1 cellular context compared by ENCODE assay signal in the genomic region with DNA sequence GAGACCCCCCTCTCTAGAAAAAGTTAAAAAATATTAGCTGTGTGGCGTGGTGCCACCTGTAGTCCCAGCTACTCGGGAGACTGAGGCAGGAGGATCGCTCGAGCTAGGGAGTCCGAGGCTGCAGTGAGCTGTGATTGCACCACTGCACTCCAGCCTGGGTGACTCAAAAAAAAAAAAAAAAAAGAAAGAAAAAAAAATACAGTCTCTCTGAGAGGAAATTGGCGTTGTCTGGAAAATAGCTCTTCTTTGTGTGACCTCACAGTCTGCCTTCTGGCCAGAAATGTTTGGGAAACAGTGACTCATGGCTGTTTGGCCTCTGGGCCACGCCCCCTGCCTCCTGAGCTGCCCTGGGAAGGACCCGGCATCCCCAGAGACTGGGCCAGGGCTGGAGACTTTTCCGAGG.
A peak's percentile ranks its signal among the peaks of the same experiment; 100 is the strongest.
TF ChIP-seq lines count a peak whose summit lies in the region.

No MANE protein-coding gene starts in this region.

TF ChIP-seq in HepG2, 621 proteins besides CTCF, POLR2A, EP300 and RAD21 (continues in another document):
- TF ChIP-seq MAFG (CRISPR knock-in tag; IDR thresholded peaks at IDR 0.05) (no peak), ISL2 (CRISPR knock-in tag; IDR thresholded peaks at IDR 0.05) (no peak), FOSL1 (CRISPR knock-in tag; IDR thresholded peaks at IDR 0.05; ENCODE audit: borderline replicate concordance) (peak; percentile 84), ZNF20 (CRISPR knock-in tag; IDR thresholded peaks at IDR 0.05) (no peak), MLX (CRISPR knock-in tag; IDR thresholded peaks at IDR 0.05) (0 out of 2 replicates have a peak, but pooled peaks have one; percentile 39), ZNF619 (CRISPR knock-in tag; IDR thresholded peaks at IDR 0.05) (no peak), RORA (CRISPR knock-in tag; IDR thresholded peaks at IDR 0.05) (no peak), ZFP37 (CRISPR knock-in tag; IDR thresholded peaks at IDR 0.05; ENCODE audit: borderline replicate concordance) (0 out of 2 replicates have a peak, but pooled peaks have one; percentile 9), DNMT1 (CRISPR knock-in tag; IDR thresholded peaks at IDR 0.05) (no peak), GTF3A (CRISPR knock-in tag; conservative IDR thresholded peaks at IDR 0.05) (no peak), ZNF790 (CRISPR knock-in tag; IDR thresholded peaks at IDR 0.05; ENCODE audit: borderline replicate concordance) (no peak), ZNF292 (CRISPR knock-in tag; IDR thresholded peaks at IDR 0.05; ENCODE audit: borderline replicate concordance, low read depth) (peak; percentile 53; the same call in 1 of the 2 replicates), RFX1 (IDR thresholded peaks at IDR 0.05) (no peak), ZNF331 (CRISPR knock-in tag; IDR thresholded peaks at IDR 0.05) (peak; percentile 39; the same call in 1 of the 2 replicates), AHR (CRISPR knock-in tag; IDR thresholded peaks at IDR 0.05) (no peak), ATM (IDR thresholded peaks at IDR 0.05; ENCODE audit: borderline replicate concordance) (no peak), IKZF1 (IDR thresholded peaks at IDR 0.05) (no peak), ZNF567 (CRISPR knock-in tag; IDR thresholded peaks at IDR 0.05; ENCODE audit: borderline replicate concordance) (no peak), SAP130 (CRISPR knock-in tag; IDR thresholded peaks at IDR 0.05; ENCODE audit: low read depth) (peak; percentile 68; the same call in 1 of the 2 replicates), DR1 (CRISPR knock-in tag; IDR thresholded peaks at IDR 0.05) (no peak), HOXA3 (CRISPR knock-in tag; IDR thresholded peaks at IDR 0.05) (peak; percentile 88), KMT2A (CRISPR knock-in tag; IDR thresholded peaks at IDR 0.05) (no peak), FOXK1 (CRISPR knock-in tag; IDR thresholded peaks at IDR 0.05; ENCODE audit: borderline replicate concordance, low read depth) (peak; percentile 62; the same call in 1 of the 2 replicates), HDAC1 (CRISPR knock-in tag; IDR thresholded peaks at IDR 0.05) (0 out of 2 replicates have a peak, but pooled peaks have one; percentile 17), ZNF570 (CRISPR knock-in tag; IDR thresholded peaks at IDR 0.05; ENCODE audit: borderline replicate concordance) (no peak), NR2F6 (IDR thresholded peaks at IDR 0.05) (peak; percentile 13; the same call in 1 of the 2 replicates), NR2F6 (CRISPR knock-in tag; IDR thresholded peaks at IDR 0.05) (peak; percentile 46; the same call in 1 of the 2 replicates), EZH2 (conservative IDR thresholded peaks at IDR 0.05; ENCODE audit: low read depth, low read length) (no peak), CENPT (CRISPR knock-in tag; IDR thresholded peaks at IDR 0.05; ENCODE audit: low read depth) (no peak), KDM3A (CRISPR knock-in tag; IDR thresholded peaks at IDR 0.05; ENCODE audit: low read depth) (0 out of 2 replicates have a peak, but pooled peaks have one; percentile 56), U2AF2 (IDR thresholded peaks at IDR 0.05; ENCODE audit: low read depth, low read length) (no peak), CSRNP1 (CRISPR knock-in tag; IDR thresholded peaks at IDR 0.05) (no peak), PRDM4 (CRISPR knock-in tag; IDR thresholded peaks at IDR 0.05; ENCODE audit: borderline replicate concordance) (no peak), HMG20A (CRISPR knock-in tag; IDR thresholded peaks at IDR 0.05; ENCODE audit: borderline replicate concordance) (peak; percentile 25; the same call in 1 of the 2 replicates), SMC3 (IDR thresholded peaks at IDR 0.05; ENCODE audit: low read length) (0 out of 2 replicates have a peak, but pooled peaks have one; percentile 1), ZNF737 (CRISPR knock-in tag; IDR thresholded peaks at IDR 0.05; ENCODE audit: borderline replicate concordance) (no peak), LRRFIP1 (CRISPR knock-in tag; conservative IDR thresholded peaks at IDR 0.05) (no peak), BRD4 (CRISPR knock-in tag; IDR thresholded peaks at IDR 0.05) (no peak), ZIK1 (CRISPR knock-in tag; IDR thresholded peaks at IDR 0.05; ENCODE audit: borderline replicate concordance, low read depth) (no peak), THAP11 (CRISPR knock-in tag; IDR thresholded peaks at IDR 0.05) (0 out of 2 replicates have a peak, but pooled peaks have one; percentile 7), HMG20B (CRISPR knock-in tag; conservative IDR thresholded peaks at IDR 0.05) (0 out of 2 replicates have a peak, but pooled peaks have one; percentile 30), ZNF367 (CRISPR knock-in tag; IDR thresholded peaks at IDR 0.05; ENCODE audit: borderline replicate concordance) (no peak), PHF20 (CRISPR knock-in tag; IDR thresholded peaks at IDR 0.05) (no peak), NCOA2 (CRISPR knock-in tag; IDR thresholded peaks at IDR 0.05) (0 out of 2 replicates have a peak, but pooled peaks have one; percentile 12)
- TF ChIP-seq, protein P1, sequence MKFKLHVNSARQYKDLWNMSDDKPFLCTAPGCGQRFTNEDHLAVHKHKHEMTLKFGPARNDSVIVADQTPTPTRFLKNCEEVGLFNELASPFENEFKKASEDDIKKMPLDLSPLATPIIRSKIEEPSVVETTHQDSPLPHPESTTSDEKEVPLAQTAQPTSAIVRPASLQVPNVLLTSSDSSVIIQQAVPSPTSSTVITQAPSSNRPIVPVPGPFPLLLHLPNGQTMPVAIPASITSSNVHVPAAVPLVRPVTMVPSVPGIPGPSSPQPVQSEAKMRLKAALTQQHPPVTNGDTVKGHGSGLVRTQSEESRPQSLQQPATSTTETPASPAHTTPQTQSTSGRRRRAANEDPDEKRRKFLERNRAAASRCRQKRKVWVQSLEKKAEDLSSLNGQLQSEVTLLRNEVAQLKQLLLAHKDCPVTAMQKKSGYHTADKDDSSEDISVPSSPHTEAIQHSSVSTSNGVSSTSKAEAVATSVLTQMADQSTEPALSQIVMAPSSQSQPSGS (CRISPR knock-in tag; IDR thresholded peaks at IDR 0.05), result no peak
- TF ChIP-seq, protein P2, sequence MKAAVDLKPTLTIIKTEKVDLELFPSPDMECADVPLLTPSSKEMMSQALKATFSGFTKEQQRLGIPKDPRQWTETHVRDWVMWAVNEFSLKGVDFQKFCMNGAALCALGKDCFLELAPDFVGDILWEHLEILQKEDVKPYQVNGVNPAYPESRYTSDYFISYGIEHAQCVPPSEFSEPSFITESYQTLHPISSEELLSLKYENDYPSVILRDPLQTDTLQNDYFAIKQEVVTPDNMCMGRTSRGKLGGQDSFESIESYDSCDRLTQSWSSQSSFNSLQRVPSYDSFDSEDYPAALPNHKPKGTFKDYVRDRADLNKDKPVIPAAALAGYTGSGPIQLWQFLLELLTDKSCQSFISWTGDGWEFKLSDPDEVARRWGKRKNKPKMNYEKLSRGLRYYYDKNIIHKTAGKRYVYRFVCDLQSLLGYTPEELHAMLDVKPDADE (CRISPR knock-in tag; IDR thresholded peaks at IDR 0.05), result no peak
- TF ChIP-seq, protein P3, sequence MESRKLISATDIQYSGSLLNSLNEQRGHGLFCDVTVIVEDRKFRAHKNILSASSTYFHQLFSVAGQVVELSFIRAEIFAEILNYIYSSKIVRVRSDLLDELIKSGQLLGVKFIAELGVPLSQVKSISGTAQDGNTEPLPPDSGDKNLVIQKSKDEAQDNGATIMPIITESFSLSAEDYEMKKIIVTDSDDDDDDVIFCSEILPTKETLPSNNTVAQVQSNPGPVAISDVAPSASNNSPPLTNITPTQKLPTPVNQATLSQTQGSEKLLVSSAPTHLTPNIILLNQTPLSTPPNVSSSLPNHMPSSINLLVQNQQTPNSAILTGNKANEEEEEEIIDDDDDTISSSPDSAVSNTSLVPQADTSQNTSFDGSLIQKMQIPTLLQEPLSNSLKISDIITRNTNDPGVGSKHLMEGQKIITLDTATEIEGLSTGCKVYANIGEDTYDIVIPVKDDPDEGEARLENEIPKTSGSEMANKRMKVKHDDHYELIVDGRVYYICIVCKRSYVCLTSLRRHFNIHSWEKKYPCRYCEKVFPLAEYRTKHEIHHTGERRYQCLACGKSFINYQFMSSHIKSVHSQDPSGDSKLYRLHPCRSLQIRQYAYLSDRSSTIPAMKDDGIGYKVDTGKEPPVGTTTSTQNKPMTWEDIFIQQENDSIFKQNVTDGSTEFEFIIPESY (CRISPR knock-in tag; IDR thresholded peaks at IDR 0.05), result no peak
- TF ChIP-seq, protein P4, sequence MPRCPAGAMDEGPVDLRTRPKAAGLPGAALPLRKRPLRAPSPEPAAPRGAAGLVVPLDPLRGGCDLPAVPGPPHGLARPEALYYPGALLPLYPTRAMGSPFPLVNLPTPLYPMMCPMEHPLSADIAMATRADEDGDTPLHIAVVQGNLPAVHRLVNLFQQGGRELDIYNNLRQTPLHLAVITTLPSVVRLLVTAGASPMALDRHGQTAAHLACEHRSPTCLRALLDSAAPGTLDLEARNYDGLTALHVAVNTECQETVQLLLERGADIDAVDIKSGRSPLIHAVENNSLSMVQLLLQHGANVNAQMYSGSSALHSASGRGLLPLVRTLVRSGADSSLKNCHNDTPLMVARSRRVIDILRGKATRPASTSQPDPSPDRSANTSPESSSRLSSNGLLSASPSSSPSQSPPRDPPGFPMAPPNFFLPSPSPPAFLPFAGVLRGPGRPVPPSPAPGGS (CRISPR knock-in tag; IDR thresholded peaks at IDR 0.05), result no peak
- TF ChIP-seq, protein P5, sequence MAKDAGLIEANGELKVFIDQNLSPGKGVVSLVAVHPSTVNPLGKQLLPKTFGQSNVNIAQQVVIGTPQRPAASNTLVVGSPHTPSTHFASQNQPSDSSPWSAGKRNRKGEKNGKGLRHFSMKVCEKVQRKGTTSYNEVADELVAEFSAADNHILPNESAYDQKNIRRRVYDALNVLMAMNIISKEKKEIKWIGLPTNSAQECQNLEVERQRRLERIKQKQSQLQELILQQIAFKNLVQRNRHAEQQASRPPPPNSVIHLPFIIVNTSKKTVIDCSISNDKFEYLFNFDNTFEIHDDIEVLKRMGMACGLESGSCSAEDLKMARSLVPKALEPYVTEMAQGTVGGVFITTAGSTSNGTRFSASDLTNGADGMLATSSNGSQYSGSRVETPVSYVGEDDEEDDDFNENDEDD (CRISPR knock-in tag; IDR thresholded peaks at IDR 0.05; ENCODE audit: borderline replicate concordance), result no peak
- TF ChIP-seq, protein P6, sequence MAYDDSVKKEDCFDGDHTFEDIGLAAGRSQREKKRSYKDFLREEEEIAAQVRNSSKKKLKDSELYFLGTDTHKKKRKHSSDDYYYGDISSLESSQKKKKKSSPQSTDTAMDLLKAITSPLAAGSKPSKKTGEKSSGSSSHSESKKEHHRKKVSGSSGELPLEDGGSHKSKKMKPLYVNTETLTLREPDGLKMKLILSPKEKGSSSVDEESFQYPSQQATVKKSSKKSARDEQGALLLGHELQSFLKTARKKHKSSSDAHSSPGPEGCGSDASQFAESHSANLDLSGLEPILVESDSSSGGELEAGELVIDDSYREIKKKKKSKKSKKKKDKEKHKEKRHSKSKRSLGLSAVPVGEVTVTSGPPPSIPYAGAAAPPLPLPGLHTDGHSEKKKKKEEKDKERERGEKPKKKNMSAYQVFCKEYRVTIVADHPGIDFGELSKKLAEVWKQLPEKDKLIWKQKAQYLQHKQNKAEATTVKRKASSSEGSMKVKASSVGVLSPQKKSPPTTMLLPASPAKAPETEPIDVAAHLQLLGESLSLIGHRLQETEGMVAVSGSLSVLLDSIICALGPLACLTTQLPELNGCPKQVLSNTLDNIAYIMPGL (CRISPR knock-in tag; IDR thresholded peaks at IDR 0.05; ENCODE audit: borderline replicate concordance in 1 of 2, low read depth in 1 of 2), result peak in 1 of 2 experiments; percentile 33; a peak in 1 of 4 replicates
